Comparison of ENCODE assay signal across 13 cellular contexts in the genomic region with DNA sequence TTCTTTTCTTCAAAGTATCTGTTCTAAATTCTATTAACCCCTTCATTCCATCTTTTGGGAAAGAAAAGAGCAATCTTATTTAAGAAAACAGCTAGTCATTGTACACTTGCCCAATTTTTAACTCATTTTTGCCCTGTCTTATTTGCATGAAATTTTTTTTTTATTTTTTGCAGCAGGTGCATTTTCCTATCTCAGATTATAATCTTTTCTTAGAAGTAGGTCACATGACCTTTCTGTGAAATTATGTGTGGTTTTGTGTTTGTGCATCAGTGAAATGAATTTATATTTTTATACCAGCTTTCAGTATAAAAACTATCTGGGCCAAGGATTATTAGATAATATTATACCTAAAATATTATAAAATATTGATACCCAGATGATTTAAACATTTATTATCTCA.
"Had no signal": no experiment of that assay in that cellular context is flagged by ENCODE, and none has a peak within 500 bp of the region (broad histone marks: within the 10 kb centered on the region; RNA-seq: fewer than 3 reads in every experiment).

No MANE protein-coding gene starts in this region.

- H3K4me1 Mint-ChIP-seq: neural progenitor cell had no signal

- H3K27ac ChIP-seq: ascending aorta, dorsolateral prefrontal cortex, esophagus muscularis mucosa, neural progenitor cell, ovary, sigmoid colon, suprapubic skin, upper lobe of left lung had no signal

- DNase-seq: activated CD4-positive, CD25-positive, alpha-beta regulatory T cell treated with anti-CD3 and anti-CD28 coated beads, Interleukin-2, amount 50 U/mL, for 72 hours; activated naive CD4-positive, alpha-beta T cell treated with anti-CD3 and anti-CD28 coated beads, Interleukin-2, amount 50 U/mL, for 16 hours; activated T-cell treated with anti-CD3 and anti-CD28 coated beads, Interleukin-2, amount 50 U/mL, for 48 hours; dorsolateral prefrontal cortex; hypothalamus; kidney glomerular epithelial cell; ovary; sigmoid colon; upper lobe of left lung had no signal

- H3K36me3 ChIP-seq: ascending aorta, esophagus muscularis mucosa, neural progenitor cell, ovary, sigmoid colon, suprapubic skin, upper lobe of left lung had no signal

- H3K27ac Mint-ChIP-seq: neural progenitor cell had no signal

- H3K4me1 ChIP-seq: ascending aorta, neural progenitor cell, suprapubic skin had no signal

- H3K9me3 ChIP-seq: ascending aorta, esophagus muscularis mucosa, ovary, sigmoid colon, suprapubic skin, upper lobe of left lung had no signal

- H3K27me3 ChIP-seq: ascending aorta, dorsolateral prefrontal cortex, esophagus muscularis mucosa, neural progenitor cell, ovary, sigmoid colon, suprapubic skin, upper lobe of left lung had no signal

- H3K4me3 ChIP-seq: ascending aorta, dorsolateral prefrontal cortex, esophagus muscularis mucosa, neural progenitor cell, ovary, sigmoid colon, suprapubic skin, upper lobe of left lung had no signal

- H3K4me3 Mint-ChIP-seq: neural progenitor cell had no signal

- H3K9me3 Mint-ChIP-seq: neural progenitor cell had no signal

- H3K36me3 Mint-ChIP-seq: neural progenitor cell had no signal
